In the genomic region with DNA sequence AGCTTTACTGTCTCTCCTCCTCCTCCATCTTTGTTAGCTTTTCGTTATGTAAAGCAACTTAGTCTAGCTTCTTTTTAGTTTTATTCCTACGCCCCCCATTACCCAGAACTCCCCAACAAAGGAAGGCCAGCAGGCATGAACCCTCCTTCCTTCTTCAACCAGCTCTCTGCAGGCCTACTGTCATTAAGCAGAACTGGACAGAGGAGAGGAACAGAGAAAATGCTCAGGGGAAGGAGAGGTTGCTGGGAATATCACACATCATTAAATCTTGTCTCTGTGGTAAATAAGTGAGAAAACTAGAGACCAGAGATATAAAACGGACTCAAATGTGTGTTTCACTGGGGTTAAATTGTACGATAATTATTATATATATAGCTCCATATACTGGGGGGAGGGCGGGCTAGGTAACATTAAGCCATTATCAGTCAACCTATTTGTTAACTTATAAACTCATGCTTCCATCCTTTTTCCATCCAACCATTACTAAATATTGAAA, we compare ENCODE assay signal across 1 cellular context.
TF ChIP-seq lines count a peak whose summit lies in the region.

No MANE protein-coding gene starts in this region.

TF ChIP-seq in GM12878, 131 proteins besides CTCF, POLR2A, EP300 and RAD21 (continued from another document):
- TF ChIP-seq, protein P1, sequence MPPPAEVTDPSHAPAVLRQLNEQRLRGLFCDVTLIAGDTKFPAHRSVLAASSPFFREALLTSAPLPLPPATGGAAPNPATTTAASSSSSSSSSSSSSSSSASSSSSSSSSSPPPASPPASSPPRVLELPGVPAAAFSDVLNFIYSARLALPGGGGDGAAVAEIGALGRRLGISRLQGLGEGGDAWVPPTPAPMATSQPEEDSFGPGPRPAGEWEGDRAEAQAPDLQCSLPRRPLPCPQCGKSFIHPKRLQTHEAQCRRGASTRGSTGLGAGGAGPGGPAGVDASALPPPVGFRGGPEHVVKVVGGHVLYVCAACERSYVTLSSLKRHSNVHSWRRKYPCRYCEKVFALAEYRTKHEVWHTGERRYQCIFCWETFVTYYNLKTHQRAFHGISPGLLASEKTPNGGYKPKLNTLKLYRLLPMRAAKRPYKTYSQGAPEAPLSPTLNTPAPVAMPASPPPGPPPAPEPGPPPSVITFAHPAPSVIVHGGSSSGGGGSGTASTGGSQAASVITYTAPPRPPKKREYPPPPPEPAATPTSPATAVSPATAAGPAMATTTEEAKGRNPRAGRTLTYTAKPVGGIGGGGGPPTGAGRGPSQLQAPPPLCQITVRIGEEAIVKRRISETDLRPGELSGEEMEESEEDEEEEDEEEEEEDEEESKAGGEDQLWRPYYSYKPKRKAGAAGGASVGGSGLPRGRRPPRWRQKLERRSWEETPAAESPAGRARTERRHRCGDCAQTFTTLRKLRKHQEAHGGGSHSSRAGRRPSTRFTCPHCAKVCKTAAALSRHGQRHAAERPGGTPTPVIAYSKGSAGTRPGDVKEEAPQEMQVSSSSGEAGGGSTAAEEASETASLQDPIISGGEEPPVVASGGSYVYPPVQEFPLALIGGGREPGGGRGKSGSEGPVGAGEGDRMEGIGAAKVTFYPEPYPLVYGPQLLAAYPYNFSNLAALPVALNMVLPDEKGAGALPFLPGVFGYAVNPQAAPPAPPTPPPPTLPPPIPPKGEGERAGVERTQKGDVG (CRISPR knock-in tag; IDR thresholded peaks at IDR 0.05), result no peak
- no peak for TF ChIP-seq ETV6 (conservative IDR thresholded peaks at IDR 0.05 in 1 of 2, IDR thresholded peaks at IDR 0.05 in 1 of 2; ENCODE audit: borderline replicate concordance in 1 of 2, low read depth in 1 of 2)
- TF ChIP-seq, protein P2, sequence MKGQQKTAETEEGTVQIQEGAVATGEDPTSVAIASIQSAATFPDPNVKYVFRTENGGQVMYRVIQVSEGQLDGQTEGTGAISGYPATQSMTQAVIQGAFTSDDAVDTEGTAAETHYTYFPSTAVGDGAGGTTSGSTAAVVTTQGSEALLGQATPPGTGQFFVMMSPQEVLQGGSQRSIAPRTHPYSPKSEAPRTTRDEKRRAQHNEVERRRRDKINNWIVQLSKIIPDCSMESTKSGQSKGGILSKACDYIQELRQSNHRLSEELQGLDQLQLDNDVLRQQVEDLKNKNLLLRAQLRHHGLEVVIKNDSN (IDR thresholded peaks at IDR 0.05; ENCODE audit: borderline replicate concordance, extremely low read length, insufficient read depth, low read depth, low read length), result no peak
TF ChIP-seq in GM12878: peak in this region for 8.
